In the genomic region with DNA sequence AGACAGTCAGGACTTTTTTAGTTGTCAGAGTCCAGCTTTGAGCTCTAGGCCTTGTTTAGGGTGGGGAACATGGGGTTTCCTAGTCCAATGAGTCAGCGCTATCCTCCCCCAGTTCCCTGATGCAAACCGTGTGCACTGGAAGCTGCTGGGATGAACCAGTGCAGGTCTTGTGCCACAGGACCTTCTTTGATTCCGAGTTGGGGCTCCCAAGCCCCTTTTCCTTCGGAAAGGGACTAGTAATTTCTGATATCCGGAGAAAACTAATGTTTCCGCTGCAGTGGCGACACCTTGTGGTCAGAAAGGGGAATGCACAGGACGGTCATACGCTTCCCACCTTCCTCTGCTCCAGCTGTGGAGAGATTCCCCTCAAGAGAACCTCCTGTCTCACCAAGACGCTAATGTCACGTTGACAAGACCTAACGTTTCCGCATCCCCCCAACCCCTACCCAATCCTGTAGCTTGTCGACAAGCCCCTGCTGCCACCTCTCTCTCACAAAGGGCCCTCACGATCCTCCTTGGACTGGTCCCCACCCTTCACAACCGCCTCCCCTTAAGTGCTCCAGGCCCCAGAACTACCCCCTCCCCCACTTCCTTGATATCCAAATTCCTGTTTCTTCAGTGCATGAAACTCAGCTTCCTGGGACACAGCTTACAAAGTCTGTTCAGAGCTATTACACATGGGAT, we compare ENCODE assay signal across 9 cellular contexts. TPM values are rescaled to one million over a fixed set of nuclear protein-coding genes. Genes with fewer than 3 reads are reported as not detected.
DNase-seq lines count a peak whose midpoint lies in the region; ATAC-seq and TF ChIP-seq lines count a peak whose summit lies in the region.
"Had no signal": no experiment of that assay in that cellular context is flagged by ENCODE, and none has a peak within 500 bp of the region (broad histone marks: within the 10 kb centered on the region; RNA-seq: fewer than 3 reads in every experiment).

No MANE protein-coding gene starts in this region.

- 7% methylated on average over 13 of the region's 16 CpGs; no CpG with 5 or more reads in 1 of the 2 experiments for WGBS in IMR-90 (ENCODE audit: extremely low coverage in 2 of 2, insufficient read length in 1 of 2), 2 experiments

- no peak overlapping the region for H3K23ac ChIP-seq in IMR-90 (ENCODE audit: low read depth, low read length)

- H3K9ac ChIP-seq in IMR-90 (ENCODE audit: low read depth, low read length) = no peak overlapping the region

- H4K5ac ChIP-seq in IMR-90 (ENCODE audit: low read depth, low read length) = no peak overlapping the region

- BruUV-seq in IMR-90 (replicated peaks; lab: Mats Ljungman, UMichigan) = no TSS peak
- no TSS peak for BruUV-seq in Panc1 (replicated peaks; lab: Mats Ljungman, UMichigan)

- H2AFZ ChIP-seq in IMR-90 (replicated peaks; ENCODE audit: low read length, poor library complexity) = peak overlapping the region; percentile 82

- H3K18ac ChIP-seq in IMR-90 (ENCODE audit: low read depth, low read length) = no peak overlapping the region

- no peaks in the 10 kb centered on the region for H3K79me1 ChIP-seq in IMR-90 (ENCODE audit: low read depth in 1 of 2, low read length in 2 of 2)

- peak overlapping the region in 1 of 2 experiments; percentile 41; a peak in 1 of 4 replicates for H4K8ac ChIP-seq in IMR-90 (ENCODE audit: low read depth in 2 of 2, low read length in 2 of 2)

- no peak overlapping the region for H3K14ac ChIP-seq in IMR-90 (replicated peaks; ENCODE audit: low read depth, low read length)

- H3K36me3 ChIP-seq in IMR-90 (ENCODE audit: control insufficient read depth, insufficient read depth, low read length) = no peaks in the 10 kb centered on the region
- H3K36me3 ChIP-seq in Panc1 (ENCODE audit: control insufficient read depth, insufficient read depth, low read length) = no peaks in the 10 kb centered on the region

- DNase-seq in GM10248 (ENCODE audit: extremely low spot score) (peak; percentile 64), IMR-90 (peak; percentile 45), Panc1 (ENCODE audit: low read depth, low spot score) (no peak), activated T-helper 1 cell treated with Interleukin-2 at 50 U/mL for 16 hours (ENCODE audit: low read depth) (peak; percentile 49), foreskin keratinocyte (peak in 1 of 2 donors; percentile 41), omental fat pad (ENCODE audit: low spot score) (peak; percentile 74), superior temporal gyrus (ENCODE audit: extremely low spot score) (peak; percentile 93)

- no peaks in the 10 kb centered on the region for H3K4me1 ChIP-seq in IMR-90 (ENCODE audit: control insufficient read depth, insufficient read depth, low read length)
- H3K4me1 ChIP-seq in Panc1 (ENCODE audit: control insufficient read depth, insufficient read depth, low read length) = no peaks in the 10 kb centered on the region
- H3K4me1 ChIP-seq in foreskin keratinocyte = no peaks in the 10 kb centered on the region

- ATAC-seq in IMR-90 (ENCODE audit: low read depth) (peak; percentile 92), Panc1 (peak; percentile 64), foreskin keratinocyte (peak; percentile 59), omental fat pad (ENCODE audit: low FRiP score) (peak; percentile 78), GM21528 (IDR thresholded peaks at IDR 0.05; ENCODE audit: low FRiP score, unreplicated experiment) (no peak)

- peak overlapping the region; percentile 43; the same call in 1 of the 2 replicates for H3K4me2 ChIP-seq in IMR-90 (ENCODE audit: low read depth, low read length)

- no peak overlapping the region for H2BK5ac ChIP-seq in IMR-90 (ENCODE audit: low read depth, low read length, poor library complexity, severe bottlenecking)

- H2BK20ac ChIP-seq in IMR-90 (ENCODE audit: low read depth, low read length) = no peak overlapping the region

- H2AK9ac ChIP-seq in IMR-90 (replicated peaks; ENCODE audit: low read depth, low read length, poor library complexity) = no peak overlapping the region

- in situ Hi-C loops in IMR-90 (cut with MboI; ENCODE audit: low sequenced_read_pairs) (loop anchor here (10.0 kb wide), 2 partner anchors 144 to 584 kb away; no protein-coding TSS in a partner anchor), Panc1 (cut with HindIII; ENCODE audit: low pct_unique_long_range_greater_than_20kb, low sequenced_read_pairs) (no loop called here)

- no peak overlapping the region for H3K56ac ChIP-seq in IMR-90 (ENCODE audit: extremely low read depth, insufficient read depth, low read length)

- dilution Hi-C loops in IMR-90 (cut with HindIII; ENCODE audit: low sequenced_read_pairs, unreplicated experiment) = no loop called here

- H2BK15ac ChIP-seq in IMR-90 (ENCODE audit: low read depth, low read length) = no peak overlapping the region

- TF ChIP-seq POLR2A in IMR-90 (IDR thresholded peaks at IDR 0.05; ENCODE audit: low read depth, low read length) = no peak

- H2BK120ac ChIP-seq in IMR-90 (ENCODE audit: low read depth, low read length) = no peak overlapping the region

- H3K4ac ChIP-seq in IMR-90 (ENCODE audit: low read depth, low read length) = no peak overlapping the region

- TF ChIP-seq CTCF in GM10248 (IDR thresholded peaks at IDR 0.05; ENCODE audit: control extremely low read depth, extremely low read depth, low read depth, missing control alignments) = peak; percentile 91
- peak; percentile 90 for TF ChIP-seq CTCF in IMR-90 (conservative IDR thresholded peaks at IDR 0.05; ENCODE audit: low read depth, low read length)
- peak; percentile 95 for TF ChIP-seq CTCF in Panc1 (IDR thresholded peaks at IDR 0.05)
- peak; percentile 90 for TF ChIP-seq CTCF in foreskin keratinocyte (conservative IDR thresholded peaks at IDR 0.05)
- peak in 1 of 3 donors; percentile 84 for TF ChIP-seq CTCF in omental fat pad (IDR thresholded peaks at IDR 0.05)

- H3K9me1 ChIP-seq in IMR-90 (ENCODE audit: insufficient read depth, low read length) = peaks cover 6% of the 10 kb centered on the region; the same call in 1 of the 2 replicates

- CTCF ChIA-PET in GM10248 (lab: Yijun Ruan, JAX) (interaction anchor here (0.7 to 18.6 kb wide), 87 partner anchors 8 to 1690 kb away, joined by 3 to 659 read pairs (median 4); a partner anchor contains a TSS), IMR-90 (lab: Yijun Ruan, JAX) (interaction anchor here (0.6 to 4.8 kb wide), 18 partner anchors 10 to 1135 kb away, joined by 3 to 41 read pairs (median 3); a partner anchor contains a TSS), Panc1 (lab: Charles Lee) (interaction anchor here (0.5 to 3.2 kb wide), 12 partner anchors 9 to 410 kb away, joined by 3 to 61 read pairs (median 5); a partner anchor contains a TSS)

- intact Hi-C loops in IMR-90 (cut with micrococcal nuclease) = loop anchor here (1.0 to 5.0 kb wide), 5 partner anchors 149 to 1134 kb away; no protein-coding TSS in a partner anchor
- intact Hi-C loops in Panc1 (cut with micrococcal nuclease; ENCODE audit: unreplicated experiment) = loop anchor here (1.0 kb wide), 1 partner anchor 149 kb away; no protein-coding TSS in a partner anchor

- no peak overlapping the region for H2AK5ac ChIP-seq in IMR-90 (ENCODE audit: low read depth, low read length)

- H3K4me3 ChIP-seq in IMR-90 (ENCODE audit: insufficient read depth, low read depth, low read length) (no peak overlapping the region), Panc1 (ENCODE audit: low read depth in 2 of 2, low read length in 2 of 2) (0 out of 4 replicates have a peak overlapping the region, but pooled peaks of 1 of the 2 experiments have one; percentile 16)

- H4K20me1 ChIP-seq in IMR-90 (ENCODE audit: insufficient read depth, low read length) = no peaks in the 10 kb centered on the region

- H3K9me3 ChIP-seq in IMR-90 (ENCODE audit: control insufficient read depth, insufficient read depth, low read length) (no peaks in the 10 kb centered on the region), Panc1 (ENCODE audit: control insufficient read depth, insufficient read depth, low read depth, low read length) (no peaks in the 10 kb centered on the region)

- H3K27me3 ChIP-seq in IMR-90 (ENCODE audit: control insufficient read depth, insufficient read depth, low read length) (no peaks in the 10 kb centered on the region), Panc1 (ENCODE audit: control insufficient read depth, insufficient read depth, low read length) (no peaks in the 10 kb centered on the region), foreskin keratinocyte (no peaks in the 10 kb centered on the region)

- POLR2A ChIA-PET in GM10248 (lab: Yijun Ruan, JAX) = no interaction called here
- POLR2A ChIA-PET in IMR-90 (lab: Charles Lee; ENCODE audit: unreplicated experiment) = no interaction called here
- POLR2A ChIA-PET in Panc1 (lab: Charles Lee) = no interaction called here

- peak; percentile 76 for TF ChIP-seq RAD21 in IMR-90 (IDR thresholded peaks at IDR 0.05; ENCODE audit: low read length)

- H3K27ac ChIP-seq in IMR-90 (ENCODE audit: insufficient read depth, low read length) = no peak overlapping the region
- H3K27ac ChIP-seq in Panc1 (ENCODE audit: low read length) = peak overlapping the region; percentile 40; the same call in 1 of the 2 replicates
- no peak overlapping the region for H3K27ac ChIP-seq in foreskin keratinocyte

- no peak overlapping the region for H4K91ac ChIP-seq in IMR-90 (ENCODE audit: insufficient read depth, low read depth, low read length)

TF ChIP-seq in IMR-90, 13 proteins besides CTCF, POLR2A, EP300 and RAD21 (continues in another document):
- TF ChIP-seq NFE2L2 (IDR thresholded peaks at IDR 0.05; ENCODE audit: low read depth, low read length) (0 out of 2 replicates have a peak, but pooled peaks have one; percentile 14), SMC3 (IDR thresholded peaks at IDR 0.05; ENCODE audit: low read depth, low read length) (peak; percentile 81), BHLHE40 (IDR thresholded peaks at IDR 0.05; ENCODE audit: low read depth, low read length) (no peak), MAFK (IDR thresholded peaks at IDR 0.05; ENCODE audit: low read depth, low read length) (no peak), RFX5 (IDR thresholded peaks at IDR 0.05; ENCODE audit: low read depth, low read length) (no peak)

RNA-seq across cellular contexts. Expression of a gene that starts 31.0 kb away (rescaled TPM):
- total RNA-seq in IMR-90 (2012; rRNA removed) (not detected in 2 replicates), Panc1 (2021; ENCODE audit: unreplicated experiment) (0.18 TPM), foreskin keratinocyte (not detected in 2 replicates), omental fat pad (under 1 TPM in 2 of 4 donors, not detected in 2; 0.37 to 0.72 TPM)
- polyA plus RNA-seq in IMR-90 (2012; rRNA removed) (not detected in 2 replicates), foreskin keratinocyte (not detected in 2 replicates)
- not detected in 2 replicates for polyA plus RNA-seq in IMR-90 (2012; cell fraction: cytosol; rRNA removed)
- not detected in 2 replicates for polyA plus RNA-seq in IMR-90 (2012; cell fraction: nucleus; rRNA removed; ENCODE audit: low replicate concordance)
- not detected for polyA plus RNA-seq in Panc1 (2012; ENCODE audit: insufficient read length)
- total RNA-seq: pulmonary artery endothelial cell had no signal

RNA-seq across cellular contexts. Expression of a gene that starts 34.7 kb away (rescaled TPM):
- total RNA-seq in IMR-90 (2012; rRNA removed) (not detected in 2 replicates), Panc1 (2021; ENCODE audit: unreplicated experiment) (not detected), foreskin keratinocyte (not detected in 2 replicates), omental fat pad (under 1 TPM; 0.12 to 0.65 (median 0.36) TPM)
- polyA plus RNA-seq in IMR-90 (2012; rRNA removed) (not detected in 2 replicates), foreskin keratinocyte (not detected in 2 replicates)
- polyA plus RNA-seq in IMR-90 (2012; cell fraction: cytosol; rRNA removed) = not detected in 2 replicates
- polyA plus RNA-seq in IMR-90 (2012; cell fraction: nucleus; rRNA removed; ENCODE audit: low replicate concordance) = 0.01 TPM in 1 of 2 replicates, not detected in the other
- polyA plus RNA-seq in Panc1 (2012; ENCODE audit: insufficient read length) = not detected
- total RNA-seq: pulmonary artery endothelial cell had no signal
